In genomic region chr21:39300587-39300986, GRCh38 we compare ENCODE assay signal across 30 cellular contexts.
"Had no signal": no experiment of that assay in that cellular context is flagged by ENCODE, and none has a peak within 500 bp of the region (broad histone marks: within the 10 kb centered on the region; RNA-seq: fewer than 3 reads in every experiment).

No MANE protein-coding gene starts in this region.

- DNase-seq: activated CD4-positive, alpha-beta T cell treated with anti-CD3 and anti-CD28 coated beads for 36 hours; activated CD4-positive, alpha-beta T cell treated with anti-CD3 and anti-CD28 coated beads, Interleukin-2, amount 10 ng/mL, durations not matched to agents 7 days and 5 days; activated CD4-positive, alpha-beta T cell treated with anti-CD3 and anti-CD28 coated beads, Interleukin-2, amount 50 U/mL, for 48 hours; activated CD8-positive, alpha-beta memory T cell treated with anti-CD3 and anti-CD28 coated beads, Interleukin-2, amount 50 U/mL, for 4 hours; activated gamma-delta T cell; activated naive CD4-positive, alpha-beta T cell treated with Interleukin-2 at 50 U/mL for 16 hours; activated naive CD8-positive, alpha-beta T cell treated with anti-CD3 and anti-CD28 coated beads, Interleukin-2, amount 50 U/mL, for 24 hours; activated T-cell treated with anti-CD3 and anti-CD28 coated beads for 4 hours; activated T-cell treated with anti-CD3 and anti-CD28 coated beads, Interleukin-2, amount 50 U/mL, for 48 hours; anterior cingulate cortex; caudate nucleus; cerebellar nuclear complex; NCI-H1092 treated with DMSO at 0.1 percent for 48 hours; NCI-H1417; NCI-H146; NCI-H187 treated with DMSO at 0.1 percent for 48 hours; NCI-H2081; NCI-H226; NCI-H446 treated with DMSO at 0.1 percent for 48 hours; NCI-H524; NCI-H69; NCI-H82; SHP77 treated with DMSO at 0.1 percent for 48 hours; SK-N-SH had no signal

- H3K9me3 ChIP-seq: SJSA1, SK-N-SH had no signal

- H3K27ac ChIP-seq: KMS-11, SJSA1 had no signal

- H3K9ac ChIP-seq: KMS-11, SK-N-SH had no signal

- H3K4me3 ChIP-seq: SJSA1 had no signal

- FAIRE-seq: bronchial epithelial cell, TTC549 had no signal

- H3K4me2 ChIP-seq: KMS-11, SK-N-SH had no signal

- H3K27me3 ChIP-seq: SJSA1 had no signal

- ATAC-seq: activated CD4-positive, alpha-beta T cell treated with anti-CD3 and anti-CD28 coated beads for 36 hours; activated CD4-positive, CD25-positive, alpha-beta regulatory T cell treated with anti-CD3 and anti-CD28 coated beads, Interleukin-2, amount 50 U/mL, for 24 hours; activated naive CD8-positive, alpha-beta T cell treated with anti-CD3 and anti-CD28 coated beads, Interleukin-2, amount 50 U/mL, for 24 hours; Panc1 had no signal
